Comparison of ENCODE assay signal across 12 cellular contexts in genomic region chr5:142686210-142686734, GRCh38. TPM values are rescaled to one million over a fixed set of nuclear protein-coding genes. Genes with fewer than 3 reads are reported as not detected.
DNase-seq lines count a peak whose midpoint lies in the region; ATAC-seq and TF ChIP-seq lines count a peak whose summit lies in the region.
"Had no signal": no experiment of that assay in that cellular context is flagged by ENCODE, and none has a peak within 500 bp of the region (broad histone marks: within the 10 kb centered on the region; RNA-seq: fewer than 3 reads in every experiment).

No MANE protein-coding gene starts in this region.

- POLR2A ChIA-PET in HEK293 (lab: Yijun Ruan, JAX), result interaction anchor here (0.5 to 1.0 kb wide), 2 partner anchors 27 to 1342 kb away, joined by 3 to 4 read pairs; no protein-coding TSS in a partner anchor

- H3K4me3 ChIP-seq in HEK293 (ENCODE audit: low read depth, low read length), result no peak overlapping the region
- H3K4me3 ChIP-seq in breast epithelium, result peak overlapping the region in 2 of 3 donors; percentile 39 to 54

- intact Hi-C loops in breast epithelium (cut with DNase I; ENCODE audit: low total_unique reads), result no loop called here

- H3K4me3 Mint-ChIP-seq in endothelial cell (ENCODE audit: unreplicated experiment), result no peak overlapping the region

- H3K27me3 Mint-ChIP-seq in endothelial cell (ENCODE audit: unreplicated experiment), result no peaks in the 10 kb centered on the region

- no peaks in the 10 kb centered on the region for H3K9me3 Mint-ChIP-seq in endothelial cell (ENCODE audit: unreplicated experiment)

- no peaks in the 10 kb centered on the region for H3K27me3 ChIP-seq in breast epithelium

- no peak overlapping the region for H3K27ac ChIP-seq in HEK293 (ENCODE audit: extremely low read depth, low read depth, low read length)
- peak overlapping the region; percentile 74 to 92 for H3K27ac ChIP-seq in breast epithelium
- H3K27ac ChIP-seq: VCaP had no signal

- H3K9me3 ChIP-seq in HEK293 (ENCODE audit: control insufficient read depth, insufficient read depth, low read depth, low read length) (no peaks in the 10 kb centered on the region), breast epithelium (no peaks in the 10 kb centered on the region)

- CTCF ChIA-PET in HEK293 (lab: Yijun Ruan, JAX), result interaction anchor here (1.4 to 3.7 kb wide), 5 partner anchors 12 to 31 kb away, joined by 3 to 26 read pairs (median 6); no protein-coding TSS in a partner anchor

- H3K36me3 ChIP-seq in HEK293 (ENCODE audit: control insufficient read depth in 2 of 2, insufficient read depth in 1 of 2, low read length in 2 of 2), result no peaks in the 10 kb centered on the region
- no peaks in the 10 kb centered on the region for H3K36me3 ChIP-seq in breast epithelium

- no peak for ATAC-seq in HG02571 (IDR thresholded peaks at IDR 0.05; ENCODE audit: unreplicated experiment)

- TF ChIP-seq CTCF in HEK293 (tag by site-specific recombination; IDR thresholded peaks at IDR 0.05) (no peak), breast epithelium (IDR thresholded peaks at IDR 0.05) (no peak), endothelial cell (IDR thresholded peaks at IDR 0.05; ENCODE audit: unreplicated experiment) (no peak)

- no peak overlapping the region for H3K27ac Mint-ChIP-seq in endothelial cell (ENCODE audit: unreplicated experiment)

- TF ChIP-seq POLR2A in breast epithelium (IDR thresholded peaks at IDR 0.05), result no peak

- peaks cover 8% of the 10 kb centered on the region for H3K4me1 Mint-ChIP-seq in endothelial cell (ENCODE audit: unreplicated experiment)

- H3K4me1 ChIP-seq in HEK293 (ENCODE audit: control insufficient read depth, insufficient read depth, low read length) (no peaks in the 10 kb centered on the region; the same call in 1 of the 2 replicates), breast epithelium (peaks cover 2 to 4% of the 10 kb centered on the region in 2 donors)

- H3K36me3 Mint-ChIP-seq in endothelial cell (ENCODE audit: low read depth, unreplicated experiment), result no peaks in the 10 kb centered on the region

- peak in 1 of 2 donors; percentile 67 for DNase-seq in breast epithelium (ENCODE audit: low spot score in 2 of 2)
- peak; percentile 14 for DNase-seq in inferior parietal cortex (ENCODE audit: extremely low spot score)
- peak; percentile 33 for DNase-seq in renal cortical epithelial cell (ENCODE audit: low read depth)
- no peak for DNase-seq in endothelial cell (ENCODE audit: low spot score)
- DNase-seq in activated gamma-delta T cell (lab: John Stamatoyannopoulos, UW), result no peak
- DNase-seq in activated effector memory CD4-positive, alpha-beta T cell treated with anti-CD3 and anti-CD28 coated beads, Interleukin-2, amount 50 U/mL, for 16 hours, result no peak
- DNase-seq: activated T-cell treated with anti-CD3 and anti-CD28 coated beads, Interleukin-2, amount 50 U/mL, for 48 hours; NCI-H146 had no signal

TF ChIP-seq in HEK293, 187 proteins besides CTCF, POLR2A, EP300 and RAD21:
- TF ChIP-seq PRDM4 (tag by site-specific recombination; IDR thresholded peaks at IDR 0.05) (no peak), HOXD13 (CRISPR knock-in tag; IDR thresholded peaks at IDR 0.05; ENCODE audit: borderline replicate concordance) (no peak), ZNF670 (tag by site-specific recombination; IDR thresholded peaks at IDR 0.05; ENCODE audit: low read depth) (no peak), ZIC2 (tag by site-specific recombination; IDR thresholded peaks at IDR 0.05) (peak; percentile 17; the same call in 1 of the 2 replicates), ZNF785 (tag by site-specific recombination; IDR thresholded peaks at IDR 0.05) (no peak), ZNF18 (tag by site-specific recombination; IDR thresholded peaks at IDR 0.05) (no peak), ZBTB11 (tag by site-specific recombination; conservative IDR thresholded peaks at IDR 0.05; ENCODE audit: low read depth) (no peak), ZFHX2 (tag by site-specific recombination; conservative IDR thresholded peaks at IDR 0.05) (peak; percentile 25; the same call in 1 of the 2 replicates), ZFP3 (tag by site-specific recombination; IDR thresholded peaks at IDR 0.05; ENCODE audit: low read depth) (no peak), ZNF623 (tag by site-specific recombination; IDR thresholded peaks at IDR 0.05) (no peak), ZNF830 (tag by site-specific recombination; IDR thresholded peaks at IDR 0.05; ENCODE audit: low read depth) (no peak), ZNF521 (tag by site-specific recombination; IDR thresholded peaks at IDR 0.05) (no peak)

RNA-seq across cellular contexts. Expression of gene FGF1, which starts 0.4 kb away (rescaled TPM):
- 10 to 100 TPM in 1 of 3 donors, 1 to 10 TPM in 1, under 1 TPM in 1; 0.32 to 20.3 (median 6.6) TPM for total RNA-seq in breast epithelium
- total RNA-seq in renal cortical epithelial cell, result 0.15 and 1.7 TPM in 2 replicates
- total RNA-seq in endothelial cell (ENCODE audit: unreplicated experiment), result 0.13 TPM
- total RNA-seq: OCI-LY7 had no signal

Comparison
In these comparisons a context has a peak if more than half of its experiments do, and no peak if none do; other contexts are left out.
1. DNase-seq: peak in inferior parietal cortex (single experiment) and renal cortical epithelial cell (single experiment); none in endothelial cell (single experiment), activated gamma-delta T cell (single experiment) and activated effector memory CD4-positive, alpha-beta T cell treated with anti-CD3 and anti-CD28 coated beads, Interleukin-2, amount 50 U/mL, for 16 hours (single experiment).